Comparison of ENCODE assay signal across 1 cellular context in genomic region chr16:88977028-88977844, GRCh38.
TF ChIP-seq lines count a peak whose summit lies in the region.

Gene CBFA2T3 (minus strand): TSS chr16:88977207. CDS start chr16:88976807, 400 bp downstream.

TF ChIP-seq in GM12878, 131 proteins besides CTCF, POLR2A, EP300 and RAD21 (continued from another document and continues in another):
- TF ChIP-seq POLR2AphosphoS5 (IDR thresholded peaks at IDR 0.05; ENCODE audit: low read length) = peak; percentile 51; the same call in 1 of the 2 replicates
- TF ChIP-seq, protein P1, sequence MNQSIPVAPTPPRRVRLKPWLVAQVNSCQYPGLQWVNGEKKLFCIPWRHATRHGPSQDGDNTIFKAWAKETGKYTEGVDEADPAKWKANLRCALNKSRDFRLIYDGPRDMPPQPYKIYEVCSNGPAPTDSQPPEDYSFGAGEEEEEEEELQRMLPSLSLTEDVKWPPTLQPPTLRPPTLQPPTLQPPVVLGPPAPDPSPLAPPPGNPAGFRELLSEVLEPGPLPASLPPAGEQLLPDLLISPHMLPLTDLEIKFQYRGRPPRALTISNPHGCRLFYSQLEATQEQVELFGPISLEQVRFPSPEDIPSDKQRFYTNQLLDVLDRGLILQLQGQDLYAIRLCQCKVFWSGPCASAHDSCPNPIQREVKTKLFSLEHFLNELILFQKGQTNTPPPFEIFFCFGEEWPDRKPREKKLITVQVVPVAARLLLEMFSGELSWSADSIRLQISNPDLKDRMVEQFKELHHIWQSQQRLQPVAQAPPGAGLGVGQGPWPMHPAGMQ (IDR thresholded peaks at IDR 0.05; ENCODE audit: borderline replicate concordance) = no peak
- TF ChIP-seq HCFC1 (IDR thresholded peaks at IDR 0.05; ENCODE audit: low read length) = no peak
- TF ChIP-seq BCLAF1 (IDR thresholded peaks at IDR 0.05) = no peak
- no peak for TF ChIP-seq BMI1 (IDR thresholded peaks at IDR 0.05; ENCODE audit: borderline replicate concordance)
- no peak for TF ChIP-seq SKIL (IDR thresholded peaks at IDR 0.05; ENCODE audit: low read depth, poor library complexity, severe bottlenecking)
- TF ChIP-seq, protein P2, sequence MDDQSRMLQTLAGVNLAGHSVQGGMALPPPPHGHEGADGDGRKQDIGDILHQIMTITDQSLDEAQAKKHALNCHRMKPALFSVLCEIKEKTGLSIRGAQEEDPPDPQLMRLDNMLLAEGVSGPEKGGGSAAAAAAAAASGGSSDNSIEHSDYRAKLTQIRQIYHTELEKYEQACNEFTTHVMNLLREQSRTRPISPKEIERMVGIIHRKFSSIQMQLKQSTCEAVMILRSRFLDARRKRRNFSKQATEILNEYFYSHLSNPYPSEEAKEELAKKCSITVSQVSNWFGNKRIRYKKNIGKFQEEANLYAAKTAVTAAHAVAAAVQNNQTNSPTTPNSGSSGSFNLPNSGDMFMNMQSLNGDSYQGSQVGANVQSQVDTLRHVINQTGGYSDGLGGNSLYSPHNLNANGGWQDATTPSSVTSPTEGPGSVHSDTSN (IDR thresholded peaks at IDR 0.05; ENCODE audit: insufficient replicate concordance, low read depth, low read length) = peak; percentile 56
- TF ChIP-seq YBX1 (IDR thresholded peaks at IDR 0.05) = no peak
- TF ChIP-seq, protein P3, sequence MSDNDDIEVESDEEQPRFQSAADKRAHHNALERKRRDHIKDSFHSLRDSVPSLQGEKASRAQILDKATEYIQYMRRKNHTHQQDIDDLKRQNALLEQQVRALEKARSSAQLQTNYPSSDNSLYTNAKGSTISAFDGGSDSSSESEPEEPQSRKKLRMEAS (IDR thresholded peaks at IDR 0.05; ENCODE audit: low read depth, low read length) = peak; percentile 12; the same call in 1 of the 2 replicates
- TF ChIP-seq TAF1 (IDR thresholded peaks at IDR 0.05; ENCODE audit: borderline replicate concordance, low read depth, low read length) = 0 out of 2 replicates have a peak, but pooled peaks have one; percentile 36
- no peak for TF ChIP-seq FOXK2 (IDR thresholded peaks at IDR 0.05)
- TF ChIP-seq, protein P4, sequence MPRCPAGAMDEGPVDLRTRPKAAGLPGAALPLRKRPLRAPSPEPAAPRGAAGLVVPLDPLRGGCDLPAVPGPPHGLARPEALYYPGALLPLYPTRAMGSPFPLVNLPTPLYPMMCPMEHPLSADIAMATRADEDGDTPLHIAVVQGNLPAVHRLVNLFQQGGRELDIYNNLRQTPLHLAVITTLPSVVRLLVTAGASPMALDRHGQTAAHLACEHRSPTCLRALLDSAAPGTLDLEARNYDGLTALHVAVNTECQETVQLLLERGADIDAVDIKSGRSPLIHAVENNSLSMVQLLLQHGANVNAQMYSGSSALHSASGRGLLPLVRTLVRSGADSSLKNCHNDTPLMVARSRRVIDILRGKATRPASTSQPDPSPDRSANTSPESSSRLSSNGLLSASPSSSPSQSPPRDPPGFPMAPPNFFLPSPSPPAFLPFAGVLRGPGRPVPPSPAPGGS (IDR thresholded peaks at IDR 0.05; ENCODE audit: borderline replicate concordance, insufficient read depth, low read depth, low read length, poor library complexity, severe bottlenecking) = no peak
- TF ChIP-seq, protein P5, sequence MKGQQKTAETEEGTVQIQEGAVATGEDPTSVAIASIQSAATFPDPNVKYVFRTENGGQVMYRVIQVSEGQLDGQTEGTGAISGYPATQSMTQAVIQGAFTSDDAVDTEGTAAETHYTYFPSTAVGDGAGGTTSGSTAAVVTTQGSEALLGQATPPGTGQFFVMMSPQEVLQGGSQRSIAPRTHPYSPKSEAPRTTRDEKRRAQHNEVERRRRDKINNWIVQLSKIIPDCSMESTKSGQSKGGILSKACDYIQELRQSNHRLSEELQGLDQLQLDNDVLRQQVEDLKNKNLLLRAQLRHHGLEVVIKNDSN (IDR thresholded peaks at IDR 0.05; ENCODE audit: borderline replicate concordance, extremely low read length, insufficient read depth, low read depth, low read length) = no peak
- no peak for TF ChIP-seq NBN (IDR thresholded peaks at IDR 0.05)
- no peak for TF ChIP-seq ZBTB33 (IDR thresholded peaks at IDR 0.05)
- peak; percentile 74 for TF ChIP-seq ZNF687 (IDR thresholded peaks at IDR 0.05)
- TF ChIP-seq SUZ12 (IDR thresholded peaks at IDR 0.05; ENCODE audit: unreplicated experiment) = no peak
- TF ChIP-seq ATF3 (IDR thresholded peaks at IDR 0.05; ENCODE audit: borderline replicate concordance, extremely low read depth, low read depth, low read length) = no peak
- TF ChIP-seq MTA3 (IDR thresholded peaks at IDR 0.05; ENCODE audit: borderline replicate concordance, low read length) = no peak
- no peak for TF ChIP-seq POLR2AphosphoS2 (IDR thresholded peaks at IDR 0.05; ENCODE audit: low read depth, low read length)
- TF ChIP-seq TCF3 (IDR thresholded peaks at IDR 0.05; ENCODE audit: borderline replicate concordance, insufficient read depth, low read depth, low read length) = peak; percentile 98
- TF ChIP-seq ELK1 (IDR thresholded peaks at IDR 0.05; ENCODE audit: low read depth, low read length) = no peak
- no peak for TF ChIP-seq RUNX3 (IDR thresholded peaks at IDR 0.05; ENCODE audit: low read length)
- TF ChIP-seq, protein P6, sequence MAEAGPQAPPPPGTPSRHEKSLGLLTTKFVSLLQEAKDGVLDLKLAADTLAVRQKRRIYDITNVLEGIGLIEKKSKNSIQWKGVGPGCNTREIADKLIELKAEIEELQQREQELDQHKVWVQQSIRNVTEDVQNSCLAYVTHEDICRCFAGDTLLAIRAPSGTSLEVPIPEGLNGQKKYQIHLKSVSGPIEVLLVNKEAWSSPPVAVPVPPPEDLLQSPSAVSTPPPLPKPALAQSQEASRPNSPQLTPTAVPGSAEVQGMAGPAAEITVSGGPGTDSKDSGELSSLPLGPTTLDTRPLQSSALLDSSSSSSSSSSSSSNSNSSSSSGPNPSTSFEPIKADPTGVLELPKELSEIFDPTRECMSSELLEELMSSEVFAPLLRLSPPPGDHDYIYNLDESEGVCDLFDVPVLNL (IDR thresholded peaks at IDR 0.05; ENCODE audit: low read depth, low read length) = no peak
- no peak for TF ChIP-seq E4F1 (IDR thresholded peaks at IDR 0.05; ENCODE audit: borderline replicate concordance, partially characterized antibody)
- TF ChIP-seq FOXM1 (IDR thresholded peaks at IDR 0.05; ENCODE audit: low read depth, low read length) = no peak
- TF ChIP-seq CHD1 (IDR thresholded peaks at IDR 0.05; ENCODE audit: low read depth, low read length) = no peak
- no peak for TF ChIP-seq ATF2 (IDR thresholded peaks at IDR 0.05; ENCODE audit: low read length)
